8 cellular contexts compared by ENCODE assay signal in the genomic region with DNA sequence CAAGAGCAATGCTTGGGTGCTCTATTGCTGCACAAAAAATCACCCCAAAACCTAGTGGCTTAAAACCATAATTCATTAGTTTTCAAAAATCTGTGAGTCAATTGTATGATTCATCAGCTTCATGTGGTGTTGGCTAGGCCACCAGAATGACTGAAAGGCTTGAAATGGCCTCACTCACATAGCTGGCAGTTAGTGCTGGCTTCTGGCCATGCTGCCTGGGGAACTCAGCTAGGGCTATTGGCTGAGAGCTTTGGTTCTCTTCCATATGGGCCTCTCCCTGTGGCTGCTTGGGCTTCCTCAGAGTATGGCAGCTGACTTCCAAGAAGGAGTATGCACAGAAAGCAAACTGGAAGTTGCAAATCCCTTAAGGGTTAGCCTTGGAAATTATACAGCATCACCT. TPM values are rescaled to one million over a fixed set of nuclear protein-coding genes. Genes with fewer than 3 reads are reported as not detected.
DNase-seq lines count a peak whose midpoint lies in the region; ATAC-seq and TF ChIP-seq lines count a peak whose summit lies in the region.

No MANE protein-coding gene starts in this region.

- H3K27me3 Mint-ChIP-seq in CD4-positive, alpha-beta T cell, result no peaks in the 10 kb centered on the region
- no peaks in the 10 kb centered on the region for H3K27me3 Mint-ChIP-seq in activated T-helper 2 cell treated with anti-CD3 and anti-CD28 coated beads, Interferon-gamma antibody, Interleukin-2, Interleukin-4, amounts not matched to agents 10 μg/mL and 5 μg/mL and 100 μg/mL, durations not matched to agents 14 hours and 24 hours and 36 hours (ENCODE audit: low read depth)

- TF ChIP-seq CTCF in CD4-positive, alpha-beta T cell (IDR thresholded peaks at IDR 0.05), result no peak

- H3K4me1 Mint-ChIP-seq in CD4-positive, alpha-beta T cell (ENCODE audit: low read depth), result peaks cover 44% of the 10 kb centered on the region
- peaks cover 30% of the 10 kb centered on the region for H3K4me1 Mint-ChIP-seq in activated T-helper 2 cell treated with anti-CD3 and anti-CD28 coated beads, Interferon-gamma antibody, Interleukin-2, Interleukin-4, amounts not matched to agents 10 μg/mL and 5 μg/mL and 100 μg/mL, durations not matched to agents 14 hours and 24 hours and 36 hours (ENCODE audit: low read depth)

- H3K27ac Mint-ChIP-seq in CD4-positive, alpha-beta T cell, result peak overlapping the region; percentile 99
- H3K27ac Mint-ChIP-seq in activated T-helper 2 cell treated with anti-CD3 and anti-CD28 coated beads, Interferon-gamma antibody, Interleukin-2, Interleukin-4, amounts not matched to agents 10 μg/mL and 5 μg/mL and 100 μg/mL, durations not matched to agents 14 hours and 24 hours and 36 hours, result peak overlapping the region; percentile 12

- H3K27ac ChIP-seq in CD4-positive, alpha-beta T cell (ENCODE audit: low read depth, low read length), result peak overlapping the region; percentile 10

- no peak for DNase-seq in CD4-positive, alpha-beta T cell
- peak; percentile 70 for DNase-seq in HS-5 (ENCODE audit: low read depth)
- DNase-seq in activated T-helper 2 cell treated with anti-CD3 and anti-CD28 coated beads, Interferon-gamma antibody, Interleukin-2, Interleukin-4, amounts not matched to agents 10 μg/mL and 5 μg/mL and 100 μg/mL, durations not matched to agents 14 hours and 24 hours and 36 hours (ENCODE audit: low spot score), result no peak
- peak; percentile 33 for DNase-seq in kidney glomerular epithelial cell (lab: John Stamatoyannopoulos, UW)
- DNase-seq in superior temporal gyrus (ENCODE audit: extremely low spot score), result no peak
- no peak for DNase-seq in NOMO-1 (lab: John Stamatoyannopoulos, UW; ENCODE audit: unreplicated experiment in 2 of 2)

- no peaks in the 10 kb centered on the region for H3K27me3 ChIP-seq in CD4-positive, alpha-beta T cell (ENCODE audit: control insufficient read depth, insufficient read depth, low read length)

- no peaks in the 10 kb centered on the region for H3K9me3 Mint-ChIP-seq in CD4-positive, alpha-beta T cell
- H3K9me3 Mint-ChIP-seq in activated T-helper 2 cell treated with anti-CD3 and anti-CD28 coated beads, Interferon-gamma antibody, Interleukin-2, Interleukin-4, amounts not matched to agents 10 μg/mL and 5 μg/mL and 100 μg/mL, durations not matched to agents 14 hours and 24 hours and 36 hours, result no peaks in the 10 kb centered on the region

- no peak for ATAC-seq in CD4-positive, alpha-beta T cell (ENCODE audit: poor library complexity)
- no peak for ATAC-seq in HG02571 (IDR thresholded peaks at IDR 0.05; ENCODE audit: unreplicated experiment)
- ATAC-seq in GM18868 (IDR thresholded peaks at IDR 0.05; ENCODE audit: unreplicated experiment), result no peak

- POLR2A ChIA-PET in CD4-positive, alpha-beta T cell (lab: Charles Lee), result no interaction called here

- intact Hi-C loops in CD4-positive, alpha-beta T cell (cut with DNase I, micrococcal nuclease), result loop anchor here (5.0 to 10.0 kb wide), 3 partner anchors 115 to 1185 kb away; a partner anchor contains a TSS
- intact Hi-C loops in activated T-helper 2 cell treated with anti-CD3 and anti-CD28 coated beads, Interferon-gamma antibody, Interleukin-2, Interleukin-4, amounts not matched to agents 10 μg/mL and 5 μg/mL and 100 μg/mL, durations not matched to agents 14 hours and 24 hours and 36 hours (cut with micrococcal nuclease), result loop anchor here (5.0 to 10.0 kb wide), 3 partner anchors 328 to 1145 kb away; a partner anchor contains a TSS

- no peaks in the 10 kb centered on the region for H3K9me3 ChIP-seq in CD4-positive, alpha-beta T cell (ENCODE audit: control insufficient read depth, low read length)

- peaks cover 9% of the 10 kb centered on the region for H3K36me3 Mint-ChIP-seq in CD4-positive, alpha-beta T cell (ENCODE audit: low read depth)
- peaks cover 11% of the 10 kb centered on the region for H3K36me3 Mint-ChIP-seq in activated T-helper 2 cell treated with anti-CD3 and anti-CD28 coated beads, Interferon-gamma antibody, Interleukin-2, Interleukin-4, amounts not matched to agents 10 μg/mL and 5 μg/mL and 100 μg/mL, durations not matched to agents 14 hours and 24 hours and 36 hours (ENCODE audit: low read depth)

- CTCF ChIA-PET in CD4-positive, alpha-beta T cell (lab: Charles Lee), result interaction anchor here (0.8 kb wide), 1 partner anchor 25 kb away, joined by 3 read pairs; no protein-coding TSS in a partner anchor

- peak overlapping the region; percentile 30 for H3K4me3 Mint-ChIP-seq in CD4-positive, alpha-beta T cell
- no peak overlapping the region for H3K4me3 Mint-ChIP-seq in activated T-helper 2 cell treated with anti-CD3 and anti-CD28 coated beads, Interferon-gamma antibody, Interleukin-2, Interleukin-4, amounts not matched to agents 10 μg/mL and 5 μg/mL and 100 μg/mL, durations not matched to agents 14 hours and 24 hours and 36 hours (ENCODE audit: low read depth)

RNA-seq across cellular contexts. Expression of a gene that starts 3.1 kb away (rescaled TPM):
- 10 to 100 TPM; 33.6 to 34.4 TPM for total RNA-seq in CD4-positive, alpha-beta T cell
- total RNA-seq in activated T-helper 2 cell treated with anti-CD3 and anti-CD28 coated beads, Interferon-gamma antibody, Interleukin-2, Interleukin-4, amounts not matched to agents 10 μg/mL and 5 μg/mL and 100 μg/mL, durations not matched to agents 14 hours and 24 hours and 36 hours, result 31.4 and 32.5 TPM in 2 replicates

Comparison
In these comparisons a context has a peak if more than half of its experiments do, and no peak if none do; other contexts are left out.
1. DNase-seq: peak in HS-5 (single experiment) and kidney glomerular epithelial cell (single experiment); none in CD4-positive, alpha-beta T cell (0 of 10), activated T-helper 2 cell treated with anti-CD3 and anti-CD28 coated beads, Interferon-gamma antibody, Interleukin-2, Interleukin-4, amounts not matched to agents 10 μg/mL and 5 μg/mL and 100 μg/mL, durations not matched to agents 14 hours and 24 hours and 36 hours (single experiment), superior temporal gyrus (single experiment) and NOMO-1 (0 of 2).